In genomic region chr10:6202684-6203330, GRCh38 we compare ENCODE assay signal across 8 cellular contexts. TPM values are rescaled to one million over a fixed set of nuclear protein-coding genes. Genes with fewer than 3 reads are reported as not detected.
DNase-seq lines count a peak whose midpoint lies in the region; ATAC-seq and TF ChIP-seq lines count a peak whose summit lies in the region.

Gene PFKFB3 (plus strand): TSS chr10:6202932. CDS start chr10:6203261, 329 bp downstream.

- TF ChIP-seq CTCF in omental fat pad (IDR thresholded peaks at IDR 0.05), result peak in 2 of 3 donors; percentile 93 to 96

- no peaks in the 10 kb centered on the region for H3K9me3 ChIP-seq in SK-N-MC (ENCODE audit: low read depth, low read length)

- peak within 1 kb of the TSS; percentile 80 for H3K4me3 ChIP-seq in SK-N-MC

- DNase-seq in ELF-1 (ENCODE audit: low read depth, low spot score) (peak; percentile 99), SK-N-MC (ENCODE audit: low read depth, low spot score) (no peak), glomerular endothelial cell (ENCODE audit: extremely low read depth, low read depth, low spot score) (no peak), omental fat pad (ENCODE audit: low spot score) (peak; percentile 93)
- peak; percentile 88 for DNase-seq in activated naive CD4-positive, alpha-beta T cell treated with anti-CD3 and anti-CD28 coated beads, Interleukin-2, amount 50 U/mL, for 16 hours

- ATAC-seq in GM21529 (IDR thresholded peaks at IDR 0.05; ENCODE audit: unreplicated experiment), result peak; percentile 64
- ATAC-seq in omental fat pad (ENCODE audit: low FRiP score), result peak; percentile 88

- TF ChIP-seq EP300 in Ishikawa (IDR thresholded peaks at IDR 0.05; ENCODE audit: borderline replicate concordance), result 0 out of 2 replicates have a peak, but pooled peaks have one; percentile 29

- peak; percentile 72; the same call in 1 of the 2 replicates for TF ChIP-seq RAD21 in Ishikawa (IDR thresholded peaks at IDR 0.05; ENCODE audit: low read depth)

- H3K27ac ChIP-seq in SK-N-MC (no peak within 1 kb of the TSS), temporal lobe (ENCODE audit: low read depth, low read length) (peak within 1 kb of the TSS; percentile 82)

- H3K36me3 ChIP-seq in SK-N-MC (ENCODE audit: insufficient read depth, low read length), result no peaks in the 10 kb centered on the region

- H3K9ac ChIP-seq in SK-N-MC (ENCODE audit: insufficient read length), result peak within 1 kb of the TSS; percentile 41

TF ChIP-seq in Ishikawa, 13 proteins besides CTCF, POLR2A, EP300 and RAD21:
- TF ChIP-seq FOXM1 (IDR thresholded peaks at IDR 0.05; ENCODE audit: borderline replicate concordance, low read depth), result no peak
- peak; percentile 96 for TF ChIP-seq MAX (IDR thresholded peaks at IDR 0.05)
- TF ChIP-seq TCF12 (IDR thresholded peaks at IDR 0.05; ENCODE audit: low read depth), result no peak
- TF ChIP-seq CREB1 (IDR thresholded peaks at IDR 0.05; ENCODE audit: low read depth), result peak; percentile 51; the same call in 1 of the 2 replicates
- peak; percentile 44; the same call in 1 of the 2 replicates for TF ChIP-seq TAF1 (IDR thresholded peaks at IDR 0.05; ENCODE audit: low read depth)
- TF ChIP-seq, protein P1, sequence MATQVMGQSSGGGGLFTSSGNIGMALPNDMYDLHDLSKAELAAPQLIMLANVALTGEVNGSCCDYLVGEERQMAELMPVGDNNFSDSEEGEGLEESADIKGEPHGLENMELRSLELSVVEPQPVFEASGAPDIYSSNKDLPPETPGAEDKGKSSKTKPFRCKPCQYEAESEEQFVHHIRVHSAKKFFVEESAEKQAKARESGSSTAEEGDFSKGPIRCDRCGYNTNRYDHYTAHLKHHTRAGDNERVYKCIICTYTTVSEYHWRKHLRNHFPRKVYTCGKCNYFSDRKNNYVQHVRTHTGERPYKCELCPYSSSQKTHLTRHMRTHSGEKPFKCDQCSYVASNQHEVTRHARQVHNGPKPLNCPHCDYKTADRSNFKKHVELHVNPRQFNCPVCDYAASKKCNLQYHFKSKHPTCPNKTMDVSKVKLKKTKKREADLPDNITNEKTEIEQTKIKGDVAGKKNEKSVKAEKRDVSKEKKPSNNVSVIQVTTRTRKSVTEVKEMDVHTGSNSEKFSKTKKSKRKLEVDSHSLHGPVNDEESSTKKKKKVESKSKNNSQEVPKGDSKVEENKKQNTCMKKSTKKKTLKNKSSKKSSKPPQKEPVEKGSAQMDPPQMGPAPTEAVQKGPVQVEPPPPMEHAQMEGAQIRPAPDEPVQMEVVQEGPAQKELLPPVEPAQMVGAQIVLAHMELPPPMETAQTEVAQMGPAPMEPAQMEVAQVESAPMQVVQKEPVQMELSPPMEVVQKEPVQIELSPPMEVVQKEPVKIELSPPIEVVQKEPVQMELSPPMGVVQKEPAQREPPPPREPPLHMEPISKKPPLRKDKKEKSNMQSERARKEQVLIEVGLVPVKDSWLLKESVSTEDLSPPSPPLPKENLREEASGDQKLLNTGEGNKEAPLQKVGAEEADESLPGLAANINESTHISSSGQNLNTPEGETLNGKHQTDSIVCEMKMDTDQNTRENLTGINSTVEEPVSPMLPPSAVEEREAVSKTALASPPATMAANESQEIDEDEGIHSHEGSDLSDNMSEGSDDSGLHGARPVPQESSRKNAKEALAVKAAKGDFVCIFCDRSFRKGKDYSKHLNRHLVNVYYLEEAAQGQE (IDR thresholded peaks at IDR 0.05; ENCODE audit: low read depth), result no peak
- TF ChIP-seq NFIC (IDR thresholded peaks at IDR 0.05), result no peak
- no peak for TF ChIP-seq CEBPB (IDR thresholded peaks at IDR 0.05)
- peak; percentile 95 for TF ChIP-seq TEAD4 (IDR thresholded peaks at IDR 0.05)
- no peak; the same call in 1 of the 2 replicates for TF ChIP-seq EGR1 (IDR thresholded peaks at IDR 0.05)
- TF ChIP-seq YY1 (IDR thresholded peaks at IDR 0.05; ENCODE audit: low read depth), result no peak
- TF ChIP-seq USF1 (IDR thresholded peaks at IDR 0.05), result peak; percentile 68
- no peak; the same call in 1 of the 2 replicates for TF ChIP-seq ZBTB7A (IDR thresholded peaks at IDR 0.05; ENCODE audit: low read depth)

RNA-seq across cellular contexts. Expression of gene PFKFB3, which starts in this region (rescaled TPM):
- 46.0 and 49.9 TPM in 2 replicates for total RNA-seq in glomerular endothelial cell
- 1,000 to 10,000 TPM in 1 of 4 donors, 100 to 1,000 TPM in 3; 213 to 1,086 (median 354) TPM for total RNA-seq in omental fat pad
- 20.9 TPM for total RNA-seq in temporal lobe

Comparison
In these comparisons a context has a peak if more than half of its experiments do, and no peak if none do; other contexts are left out.
1. DNase-seq: peak in ELF-1 (single experiment), activated naive CD4-positive, alpha-beta T cell treated with anti-CD3 and anti-CD28 coated beads, Interleukin-2, amount 50 U/mL, for 16 hours (single experiment) and omental fat pad (single experiment); none in SK-N-MC (single experiment) and glomerular endothelial cell (single experiment).